ENCODE assay signal across 19 cellular contexts in the genomic region with DNA sequence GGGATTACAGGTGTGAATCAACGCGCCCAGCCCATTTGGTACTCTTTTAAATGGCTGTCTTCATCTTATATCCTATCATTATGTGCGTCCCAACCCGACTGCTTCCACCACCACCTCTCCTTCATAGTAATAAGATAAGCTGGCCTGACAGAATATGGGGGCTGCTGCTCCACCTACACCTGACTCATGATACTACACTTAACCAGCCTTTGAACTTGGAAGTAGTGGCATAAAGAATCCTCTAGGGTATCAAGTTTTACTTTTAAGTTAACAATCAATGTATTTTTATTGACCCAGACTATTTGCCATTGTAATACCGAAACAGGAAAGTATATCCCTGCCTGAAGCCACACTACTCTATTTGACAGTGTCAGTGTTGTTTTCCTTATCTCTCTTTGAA. TPM values are rescaled to one million over a fixed set of nuclear protein-coding genes. Genes with fewer than 3 reads are reported as not detected.
A peak's percentile ranks its signal among the peaks of the same experiment; 100 is the strongest.
DNase-seq lines count a peak whose midpoint lies in the region; ATAC-seq, FAIRE-seq and TF ChIP-seq lines count a peak whose summit lies in the region.
"Had no signal": no experiment of that assay in that cellular context is flagged by ENCODE, and none has a peak within 500 bp of the region (broad histone marks: within the 10 kb centered on the region; RNA-seq: fewer than 3 reads in every experiment).

No MANE protein-coding gene starts in this region.

- H3K56ac ChIP-seq in H1 (replicated peaks; ENCODE audit: insufficient read length, low read depth, low read length), result no peak overlapping the region

- H3K9me3 ChIP-seq in A549, result no peaks in the 10 kb centered on the region
- no peaks in the 10 kb centered on the region for H3K9me3 ChIP-seq in H1 (ENCODE audit: insufficient read depth in 2 of 2, low read depth in 1 of 2, low read length in 1 of 2)
- H3K9me3 ChIP-seq: SJCRH30 had no signal

- H3K27me3 ChIP-seq in H1 (replicated peaks in 1 of 4; ENCODE audit: control insufficient read depth in 3 of 4, extremely low read depth in 1 of 4, insufficient read depth in 3 of 4, low read length in 3 of 4), result no peaks in the 10 kb centered on the region
- H3K27me3 ChIP-seq: SJCRH30 had no signal

- 96% methylated on average over 5 of the region's 5 CpGs for WGBS in A549 (ENCODE audit: missing lambda C conversion rate)
- 91% methylated on average over 5 of the region's 5 CpGs; no CpG with 5 or more reads in 1 of the 2 experiments for WGBS in H1 (ENCODE audit: extremely low coverage in 1 of 2, insufficient coverage in 1 of 2, insufficient read length in 1 of 2, insufficient replicate concordance in 2 of 2, low coverage in 1 of 2, low lambda C conversion rate in 2 of 2, missing lambda C conversion rate in 1 of 2), 2 experiments

- no peak overlapping the region for H2BK12ac ChIP-seq in H1 (ENCODE audit: low read depth, low read length)

- H3K79me1 ChIP-seq in H1 (ENCODE audit: low read depth, low read length), result no peaks in the 10 kb centered on the region; the same call in 1 of the 2 replicates

- CTCF ChIA-PET in A549 (lab: Yijun Ruan, JAX), result interaction anchor here (0.6 to 1.7 kb wide), 6 partner anchors 11 to 207 kb away, joined by 3 to 4 read pairs (median 3); no protein-coding TSS in a partner anchor
- CTCF ChIA-PET in H1 (lab: Charles Lee; ENCODE audit: partially characterized antibody), result interaction anchor here (0.8 to 2.1 kb wide), 8 partner anchors 10 to 323 kb away, joined by 3 to 8 read pairs (median 3); no protein-coding TSS in a partner anchor

- no peak overlapping the region for H2BK20ac ChIP-seq in H1 (ENCODE audit: low read length)

- FAIRE-seq in A549 (lab: Jason Lieb, UNC) (no peak), H1 (lab: Jason Lieb, UNC) (no peak)

- H3K23me2 ChIP-seq in H1 (ENCODE audit: low read depth, low read length), result no peaks in the 10 kb centered on the region

- ATAC-seq in A549, result peak; percentile 67 to 72; a peak in 5 of 6 replicates
- ATAC-seq: GM23338 had no signal

- no peak overlapping the region for H3K9ac ChIP-seq in H1 (replicated peaks in 1 of 4; ENCODE audit: extremely low read depth in 1 of 4, low read depth in 3 of 4, low read length in 3 of 4)

- H3K18ac ChIP-seq in H1 (ENCODE audit: extremely low read depth, low read length), result no peak overlapping the region

- no peak for DNase-seq in A549 (ENCODE audit: low read depth in 1 of 2, low spot score in 1 of 2)
- DNase-seq in ELR (ENCODE audit: low read depth), result peak; percentile 10
- peak; percentile 11 for DNase-seq in RKO (ENCODE audit: low spot score)
- no peak for DNase-seq in H1 (ENCODE audit: low read depth in 1 of 2, low spot score in 2 of 2)
- DNase-seq in SK-N-DZ (ENCODE audit: low spot score), result no peak
- DNase-seq in NCI-H187 treated with DMSO at 0.1 percent for 48 hours (lab: John Stamatoyannopoulos, UW), result no peak
- DNase-seq in SW480 (ENCODE audit: low spot score), result no peak
- DNase-seq: ACHN, AML-193, Karpas-422, NCI-H1417, NCI-H2029, NCI-H2171, NCI-H446, NCI-H748 treated with DMSO at 0.1 percent for 48 hours, OCI-M1, SJCRH30 had no signal

- no peak overlapping the region for H4K5ac ChIP-seq in H1 (ENCODE audit: insufficient read length, low read depth, low read length)

- no peak overlapping the region for H3K4me2 ChIP-seq in A549
- no peak overlapping the region for H3K4me2 ChIP-seq in H1 (ENCODE audit: insufficient read depth in 1 of 2, low read depth in 2 of 2, low read length in 2 of 2)
- H3K4me2 ChIP-seq: GM23338 had no signal

- H3K4me1 ChIP-seq in A549 (no peaks in the 10 kb centered on the region), H1 (replicated peaks in 1 of 4; ENCODE audit: control insufficient read depth in 3 of 4, insufficient read depth in 4 of 4, low read length in 3 of 4) (peaks cover 0 to 2% (median 0%) of the 10 kb centered on the region in 4 experiments; a peak in 1 of 7 replicates)
- H3K4me1 ChIP-seq: SJCRH30 had no signal

- H3K4ac ChIP-seq in H1 (replicated peaks; ENCODE audit: insufficient read length, low read depth, low read length), result no peak overlapping the region

- peaks cover 23 to 66% (median 56%) of the 10 kb centered on the region in 4 experiments for H3K36me3 ChIP-seq in H1 (ENCODE audit: control insufficient read depth in 2 of 4, insufficient read depth in 4 of 4, low read length in 3 of 4)

- no peak overlapping the region for H2BK120ac ChIP-seq in H1 (replicated peaks; ENCODE audit: low read depth, low read length)

- no peak overlapping the region for H4K91ac ChIP-seq in H1 (replicated peaks; ENCODE audit: insufficient read length, low read length)

- H2AFZ ChIP-seq in H1 (ENCODE audit: low read length), result no peak overlapping the region
- H2AFZ ChIP-seq: GM23338 had no signal

- H3K27ac ChIP-seq in A549, result no peak overlapping the region
- H3K27ac ChIP-seq in H1 (ENCODE audit: low read depth, low read length), result no peak overlapping the region
- H3K27ac ChIP-seq: RWPE1, SJCRH30 had no signal

- H4K8ac ChIP-seq in H1 (ENCODE audit: extremely low read depth, insufficient read depth, low read length), result no peak overlapping the region

- POLR2A ChIA-PET in A549 (lab: Yijun Ruan, JAX) (no interaction called here), H1 (lab: Charles Lee; ENCODE audit: partially characterized antibody) (interaction anchor here (1.7 kb wide), 1 partner anchor 118 kb away, joined by 3 read pairs; no protein-coding TSS in a partner anchor)

- H3K23ac ChIP-seq in H1 (ENCODE audit: insufficient read length), result no peak overlapping the region

- H3K4me3 ChIP-seq in A549 (no peak overlapping the region), H1 (ENCODE audit: extremely low read depth in 1 of 4, insufficient read depth in 2 of 4, low read depth in 3 of 4, low read length in 4 of 4) (no peak overlapping the region)
- H3K4me3 ChIP-seq: GM23338, SJCRH30 had no signal

- no peak overlapping the region for H2AK5ac ChIP-seq in H1 (ENCODE audit: low read depth, low read length)

- H3K79me2 ChIP-seq in H1 (ENCODE audit: control insufficient read depth in 1 of 2, insufficient read depth in 2 of 2, low read length in 2 of 2), result no peaks in the 10 kb centered on the region

- TF ChIP-seq RAD21 in A549 (conservative IDR thresholded peaks at IDR 0.05 in 1 of 2, IDR thresholded peaks at IDR 0.05 in 1 of 2) (no peak), H1 (IDR thresholded peaks at IDR 0.05 in 1 of 2, conservative IDR thresholded peaks at IDR 0.05 in 1 of 2; ENCODE audit: low read depth in 2 of 2, low read length in 2 of 2) (no peak)

- TF ChIP-seq CTCF in A549 (IDR thresholded peaks at IDR 0.05) (no peak), H1 (IDR thresholded peaks at IDR 0.05; ENCODE audit: control extremely low read depth in 1 of 3, insufficient read depth in 1 of 3, low read depth in 1 of 3, low read length in 3 of 3) (peak in 2 of 3 experiments; percentile 9 to 14; a peak in 1 of 4 replicates)

- H2BK5ac ChIP-seq in H1 (ENCODE audit: low read depth, low read length), result no peak overlapping the region

- peaks cover 0 to 2% of the 10 kb centered on the region in 2 experiments for H4K20me1 ChIP-seq in H1 (replicated peaks in 1 of 2; ENCODE audit: control insufficient read depth in 1 of 2, insufficient read depth in 2 of 2, low read length in 2 of 2)

- TF ChIP-seq EP300 in A549 (IDR thresholded peaks at IDR 0.05), result no peak
- TF ChIP-seq EP300 in H1 (IDR thresholded peaks at IDR 0.05; ENCODE audit: borderline replicate concordance in 1 of 2, low read depth in 2 of 2, low read length in 2 of 2), result no peak

- no peak overlapping the region for H2BK15ac ChIP-seq in H1 (ENCODE audit: low read length)

- TF ChIP-seq POLR2A in A549 (IDR thresholded peaks at IDR 0.05; ENCODE audit: low read length), result no peak
- no peak for TF ChIP-seq POLR2A in H1 (IDR thresholded peaks at IDR 0.05; ENCODE audit: control extremely low read depth in 1 of 2, low read depth in 2 of 2, low read length in 2 of 2)

- H3K14ac ChIP-seq in H1 (ENCODE audit: insufficient read length), result no peak overlapping the region

RNA-seq across cellular contexts. Expression of a gene that starts 18.8 kb away (rescaled TPM):
- polyA plus RNA-seq in A549 (2011; rRNA removed) (not detected in 2 replicates), A549 (2017; fragmentation: RNase III; extraction: RNeasy Plus Mini Kit Qiagen cat#74134 plus additional on column Dnase treatment) (not detected in 3 replicates), H1 (2011; rRNA removed) (not detected in 2 replicates)
- polyA plus RNA-seq in A549 (2012; cell fraction: cytosol; rRNA removed), result not detected in 2 replicates
- not detected in 2 replicates for polyA plus RNA-seq in A549 (2012; cell fraction: nucleus; rRNA removed)
- not detected in 2 replicates for polyA minus RNA-seq in A549 (2011; rRNA and poly(A)+ RNA removed)
- total RNA-seq in H1 (2021; fragmentation: NEBNext Ultra II Directional; extraction: Animal tissue kit (Norgen Biotek cat#: 25700)), result not detected in 2 replicates
- not detected for polyA plus RNA-seq in H1 (2011; cell fraction: cytosol; rRNA removed)
- polyA plus RNA-seq in H1 (2011; cell fraction: nucleus; rRNA removed), result not detected
- not detected in 4 replicates for polyA plus RNA-seq in H1 (2012, experiment 1 of 2)
- polyA plus RNA-seq in H1 (2012, experiment 2 of 2), result not detected
- not detected for polyA plus RNA-seq in H1 (2013, experiment 1 of 2)
- polyA plus RNA-seq in H1 (2013, experiment 2 of 2), result not detected
- polyA minus RNA-seq in H1 (2011; rRNA and poly(A)+ RNA removed), result not detected in 2 replicates
- polyA minus RNA-seq in H1 (2011; cell fraction: cytosol; rRNA and poly(A)+ RNA removed), result not detected
- polyA minus RNA-seq in H1 (2011; cell fraction: nucleus; rRNA and poly(A)+ RNA removed), result not detected
- polyA plus RNA-seq in SK-N-DZ (2014; cell fraction: cytosol; rRNA removed), result not detected in 2 replicates
- polyA plus RNA-seq in SK-N-DZ (2014; cell fraction: nucleus; rRNA removed), result not detected in 2 replicates
- total RNA-seq: GM23338, SJCRH30 had no signal

RNA-seq across cellular contexts. Expression of a gene that starts 25.8 kb away (rescaled TPM):
- polyA plus RNA-seq in A549 (2011; rRNA removed) (14.4 and 14.7 TPM in 2 replicates), A549 (2017; fragmentation: RNase III; extraction: RNeasy Plus Mini Kit Qiagen cat#74134 plus additional on column Dnase treatment) (9.6 to 10.6 TPM (median 9.7 TPM) in 3 replicates), H1 (2011; rRNA removed) (7.8 and 8.6 TPM in 2 replicates)
- 3.9 and 4.7 TPM in 2 replicates for polyA plus RNA-seq in A549 (2012; cell fraction: cytosol; rRNA removed)
- 4.9 and 6.7 TPM in 2 replicates for polyA plus RNA-seq in A549 (2012; cell fraction: nucleus; rRNA removed)
- 4.9 and 7.2 TPM in 2 replicates for polyA minus RNA-seq in A549 (2011; rRNA and poly(A)+ RNA removed)
- 13.1 and 14.8 TPM in 2 replicates for total RNA-seq in H1 (2021; fragmentation: NEBNext Ultra II Directional; extraction: Animal tissue kit (Norgen Biotek cat#: 25700))
- 8.3 TPM for polyA plus RNA-seq in H1 (2011; cell fraction: cytosol; rRNA removed)
- 9.6 TPM for polyA plus RNA-seq in H1 (2011; cell fraction: nucleus; rRNA removed)
- 8.5 to 14.4 TPM (median 11.8 TPM) in 4 replicates for polyA plus RNA-seq in H1 (2012, experiment 1 of 2)
- polyA plus RNA-seq in H1 (2012, experiment 2 of 2), result 4.4 TPM
- 11.7 TPM for polyA plus RNA-seq in H1 (2013, experiment 1 of 2)
- polyA plus RNA-seq in H1 (2013, experiment 2 of 2), result 13.9 TPM
- polyA minus RNA-seq in H1 (2011; rRNA and poly(A)+ RNA removed), result 9.6 and 12.2 TPM in 2 replicates
- 9.3 TPM for polyA minus RNA-seq in H1 (2011; cell fraction: cytosol; rRNA and poly(A)+ RNA removed)
- polyA minus RNA-seq in H1 (2011; cell fraction: nucleus; rRNA and poly(A)+ RNA removed), result 17.6 TPM
- 10.2 and 14.6 TPM in 2 replicates for polyA plus RNA-seq in SK-N-DZ (2014; cell fraction: cytosol; rRNA removed)
- polyA plus RNA-seq in SK-N-DZ (2014; cell fraction: nucleus; rRNA removed), result 27.2 and 29.0 TPM in 2 replicates

RNA-seq across cellular contexts. Expression of a gene that starts 28.9 kb away (rescaled TPM):
- 257 and 295 TPM in 2 replicates for polyA plus RNA-seq in A549 (2011; rRNA removed)
- polyA plus RNA-seq in A549 (2012; cell fraction: cytosol; rRNA removed), result 156 and 179 TPM in 2 replicates
- polyA plus RNA-seq in A549 (2012; cell fraction: nucleus; rRNA removed), result 110 and 153 TPM in 2 replicates
- 233 to 253 TPM (median 237 TPM) in 3 replicates for polyA plus RNA-seq in A549 (2017; fragmentation: RNase III; extraction: RNeasy Plus Mini Kit Qiagen cat#74134 plus additional on column Dnase treatment)
- 239 and 246 TPM in 2 replicates for polyA minus RNA-seq in A549 (2011; rRNA and poly(A)+ RNA removed)
- 182 TPM in 2 replicates for total RNA-seq in H1 (2021; fragmentation: NEBNext Ultra II Directional; extraction: Animal tissue kit (Norgen Biotek cat#: 25700))
- polyA plus RNA-seq in H1 (2011; rRNA removed), result 63.3 and 94.4 TPM in 2 replicates
- polyA plus RNA-seq in H1 (2011; cell fraction: cytosol; rRNA removed), result 170 TPM
- 73.2 TPM for polyA plus RNA-seq in H1 (2011; cell fraction: nucleus; rRNA removed)
- 154 to 256 TPM (median 181 TPM) in 4 replicates for polyA plus RNA-seq in H1 (2012, experiment 1 of 2)
- polyA plus RNA-seq in H1 (2012, experiment 2 of 2), result 11.5 TPM
- polyA plus RNA-seq in H1 (2013, experiment 1 of 2), result 107 TPM
- polyA plus RNA-seq in H1 (2013, experiment 2 of 2), result 99.1 TPM
- polyA minus RNA-seq in H1 (2011; rRNA and poly(A)+ RNA removed), result 276 and 283 TPM in 2 replicates
- 87.7 TPM for polyA minus RNA-seq in H1 (2011; cell fraction: cytosol; rRNA and poly(A)+ RNA removed)
- polyA minus RNA-seq in H1 (2011; cell fraction: nucleus; rRNA and poly(A)+ RNA removed), result 104 TPM
- 245 and 290 TPM in 2 replicates for polyA plus RNA-seq in SK-N-DZ (2014; cell fraction: cytosol; rRNA removed)
- 148 and 149 TPM in 2 replicates for polyA plus RNA-seq in SK-N-DZ (2014; cell fraction: nucleus; rRNA removed)

Comparison
In these comparisons a context has a peak if more than half of its experiments do, and no peak if none do; other contexts are left out.
1. DNase-seq: peak in ELR (single experiment) and RKO (single experiment); none in A549 (0 of 2), H1 (0 of 2), SK-N-DZ (single experiment), NCI-H187 treated with DMSO at 0.1 percent for 48 hours (single experiment) and SW480 (single experiment).